ENCODE assay signal across 8 cellular contexts in the genomic region with DNA sequence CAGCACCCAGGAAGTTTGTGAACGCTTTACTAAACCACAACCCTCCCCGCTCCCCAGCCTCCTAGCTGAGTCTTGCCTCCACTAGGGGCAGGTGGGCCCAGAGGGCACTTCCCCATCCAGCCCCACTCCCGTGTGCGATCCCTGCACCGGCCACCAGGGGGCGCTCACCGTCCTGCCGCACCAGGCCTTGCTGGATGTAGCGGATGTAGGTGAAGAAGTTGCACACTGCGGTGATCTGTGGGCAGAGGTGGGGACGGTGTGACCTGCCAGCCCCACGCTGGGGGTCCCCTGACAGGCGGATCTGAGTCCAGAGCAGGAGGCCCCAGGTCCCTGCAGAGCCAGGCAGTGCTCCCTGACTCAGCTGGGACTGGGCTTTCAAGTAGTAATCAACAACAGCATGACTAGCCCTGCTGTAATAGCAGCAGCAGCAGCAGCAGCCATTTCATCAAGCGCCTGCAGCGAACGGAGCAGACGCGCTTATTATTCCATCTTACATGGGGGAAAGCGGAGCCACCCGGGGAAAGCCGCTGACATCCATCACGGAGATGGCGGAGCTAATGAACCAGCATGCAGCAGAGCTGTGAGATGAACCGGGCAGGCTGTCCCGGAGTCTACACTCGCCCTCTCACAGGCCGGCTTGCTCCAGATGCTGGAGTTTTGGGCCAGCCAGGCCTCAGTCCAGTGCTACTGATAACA. TPM values are rescaled to one million over a fixed set of nuclear protein-coding genes. Genes with fewer than 3 reads are reported as not detected.
DNase-seq lines count a peak whose midpoint lies in the region; ATAC-seq lines count a peak whose summit lies in the region.

No MANE protein-coding gene starts in this region.

- no peaks in the 10 kb centered on the region for H3K27me3 ChIP-seq in layer of hippocampus (ENCODE audit: control insufficient read depth, insufficient read depth, low read length)

- H3K27ac ChIP-seq in caudate nucleus (ENCODE audit: low read depth, low read length) (no peak overlapping the region), layer of hippocampus (ENCODE audit: low read depth, low read length) (peak overlapping the region; percentile 35)

- ATAC-seq in HG03196 (IDR thresholded peaks at IDR 0.05; ENCODE audit: unreplicated experiment), result peak; percentile 41

- DNase-seq in DMS79 treated with DMSO at 0.1 percent for 48 hours (lab: John Stamatoyannopoulos, UW) (peak; percentile 49), DMS79 (lab: John Stamatoyannopoulos, UW) (no peak), NCI-H460 (ENCODE audit: extremely low read depth, low read depth) (peak; percentile 64), caudate nucleus (lab: John Stamatoyannopoulos, UW) (peak in 56 of 61 donors; percentile 23 to 79 (median 54))
- DNase-seq in activated CD4-positive, CD25-positive, alpha-beta regulatory T cell treated with anti-CD3 and anti-CD28 coated beads, Interleukin-2, amount 50 U/mL, for 72 hours, result peak; percentile 96
- peak; percentile 92 for DNase-seq in stimulated activated CD4-positive, alpha-beta T cell treated with anti-CD3 and anti-CD28 coated beads, Interleukin-4, amount 100 ng/mL, for 1 hour

RNA-seq across cellular contexts. Expression of a gene that starts 7.9 kb away (rescaled TPM):
- total RNA-seq in NCI-H460 (2014; rRNA removed; shearing (Covaris generic)), result 16.8 and 27.7 TPM in 2 replicates
- 77.1 and 98.0 TPM in 2 replicates for polyA plus RNA-seq in NCI-H460 (2014; cell fraction: nucleus; rRNA removed)

RNA-seq across cellular contexts. Expression of a gene that starts 18.1 kb away (rescaled TPM):
- total RNA-seq in NCI-H460 (2014; rRNA removed; shearing (Covaris generic)), result 3.2 and 4.6 TPM in 2 replicates
- 4.0 and 8.2 TPM in 2 replicates for polyA plus RNA-seq in NCI-H460 (2014; cell fraction: nucleus; rRNA removed)

RNA-seq across cellular contexts. Expression of a gene that starts 50.9 kb away (rescaled TPM):
- total RNA-seq in NCI-H460 (2014; rRNA removed; shearing (Covaris generic)), result 10.7 and 11.0 TPM in 2 replicates
- polyA plus RNA-seq in NCI-H460 (2014; cell fraction: nucleus; rRNA removed), result 5.8 and 11.2 TPM in 2 replicates
